In the genomic region with DNA sequence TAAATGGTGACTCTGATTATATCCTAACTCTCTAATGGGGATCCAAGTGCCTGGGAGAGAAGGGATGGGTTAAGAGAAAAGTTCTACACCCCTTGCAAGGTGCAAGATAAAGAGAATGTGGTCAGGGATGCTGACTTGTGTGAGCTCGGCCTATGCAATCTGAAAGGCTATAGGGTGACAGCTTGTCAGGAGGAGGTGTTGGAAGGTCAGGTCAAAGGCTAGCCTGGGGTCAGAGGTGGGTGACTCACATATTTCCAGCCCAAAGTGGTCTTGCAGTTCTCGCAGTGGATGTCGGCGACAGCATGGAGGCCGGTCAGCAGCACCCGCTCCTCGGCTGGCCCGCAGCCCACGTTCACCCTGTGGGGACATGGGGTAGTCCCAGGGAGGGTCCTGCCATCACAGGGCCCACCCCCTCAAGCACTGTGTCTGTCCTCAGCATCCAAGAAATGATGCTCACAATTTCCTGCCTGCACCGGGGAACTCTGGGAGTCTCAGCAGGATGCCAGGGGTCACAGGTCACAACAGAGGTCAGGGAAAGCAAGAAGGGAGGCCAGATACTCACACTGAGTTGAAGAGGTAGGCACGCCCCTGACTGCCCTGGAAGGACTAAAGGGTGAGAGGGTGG, we compare ENCODE assay signal across 9 cellular contexts. TPM values are rescaled to one million over a fixed set of nuclear protein-coding genes. Genes with fewer than 3 reads are reported as not detected.
DNase-seq lines count a peak whose midpoint lies in the region; ATAC-seq, FAIRE-seq and TF ChIP-seq lines count a peak whose summit lies in the region.
"Had no signal": no experiment of that assay in that cellular context is flagged by ENCODE, and none has a peak within 500 bp of the region (broad histone marks: within the 10 kb centered on the region; RNA-seq: fewer than 3 reads in every experiment).

No MANE protein-coding gene starts in this region.

- no peak overlapping the region for H3K9ac ChIP-seq in H9 (ENCODE audit: extremely low read depth, insufficient read length, low read length)
- H3K9ac ChIP-seq in adipocyte (ENCODE audit: low read length) = peak overlapping the region; percentile 87
- peak overlapping the region; percentile 5 to 93 for H3K9ac ChIP-seq in kidney (ENCODE audit: low read length in 2 of 2)

- H2BK15ac ChIP-seq in H9 (ENCODE audit: low read depth, low read length) = no peak overlapping the region

- no peaks in the 10 kb centered on the region for H3K27me3 ChIP-seq in H9 (ENCODE audit: insufficient read depth, low read length)
- H3K27me3 ChIP-seq in adipocyte (replicated peaks; ENCODE audit: control insufficient read depth, insufficient read depth, low read length) = no peaks in the 10 kb centered on the region

- peaks cover 21 to 23% of the 10 kb centered on the region in 2 experiments for H3K9me3 Mint-ChIP-seq in H9
- H3K9me3 Mint-ChIP-seq in stimulated activated effector memory CD8-positive, alpha-beta T cell treated with anti-CD3 and anti-CD28 coated beads, Interleukin-12 subunit alpha, Interleukin-12 subunit beta, amount 100 ng/mL, for 72 hours = peaks cover 7% of the 10 kb centered on the region

- no peak for DNase-seq in H9
- no peak for DNase-seq in adipocyte (ENCODE audit: low read depth)
- DNase-seq in kidney = no peak
- no peak for DNase-seq in stimulated activated effector memory CD8-positive, alpha-beta T cell treated with anti-CD3 and anti-CD28 coated beads, Interleukin-12 subunit alpha, Interleukin-12 subunit beta, amount 100 ng/mL, for 72 hours (ENCODE audit: low spot score in 2 of 2)
- no peak for DNase-seq in glomerular visceral epithelial cell (ENCODE audit: extremely low spot score)
- no peak for DNase-seq in retina
- DNase-seq in GDM1 (lab: John Stamatoyannopoulos, UW) = no peak
- DNase-seq in activated effector memory CD4-positive, alpha-beta T cell treated with anti-CD3 and anti-CD28 coated beads, Interleukin-2, amount 50 U/mL, for 16 hours = no peak

- H2BK120ac ChIP-seq in H9 (ENCODE audit: low read depth, low read length, poor library complexity, severe bottlenecking) = no peak overlapping the region

- H3K14ac ChIP-seq in H9 (ENCODE audit: insufficient read depth, low read length) = no peak overlapping the region

- H4K20me1 ChIP-seq in H9 (ENCODE audit: control insufficient read depth, insufficient read depth, insufficient read length) = no peaks in the 10 kb centered on the region

- H3K27ac ChIP-seq in H9 (ENCODE audit: insufficient read length, low read depth, low read length) (no peak overlapping the region), kidney (ENCODE audit: low read depth in 2 of 2, low read length in 2 of 2) (peak overlapping the region; percentile 36 to 90)

- peaks cover 25 to 28% of the 10 kb centered on the region in 2 experiments for H3K4me1 Mint-ChIP-seq in H9
- H3K4me1 Mint-ChIP-seq in stimulated activated effector memory CD8-positive, alpha-beta T cell treated with anti-CD3 and anti-CD28 coated beads, Interleukin-12 subunit alpha, Interleukin-12 subunit beta, amount 100 ng/mL, for 72 hours = peaks cover 55% of the 10 kb centered on the region

- WGBS in H9 (ENCODE audit: extremely low coverage, insufficient read length, low lambda C conversion rate) = no CpG with 5 or more reads among the region's 11 CpGs

- peaks cover 6% of the 10 kb centered on the region for H3K27me3 Mint-ChIP-seq in H9 (ENCODE audit: low read depth)

- H2BK12ac ChIP-seq in H9 (ENCODE audit: insufficient read length, low read depth, low read length) = no peak overlapping the region

- no peak overlapping the region for H4K5ac ChIP-seq in H9 (ENCODE audit: insufficient read length, low read depth, low read length)

- peaks cover 13% of the 10 kb centered on the region for H3K36me3 ChIP-seq in adipocyte (ENCODE audit: control insufficient read depth, insufficient read depth, low read length, severe bottlenecking)
- peaks cover 4 to 10% of the 10 kb centered on the region in 2 donors for H3K36me3 ChIP-seq in kidney (ENCODE audit: control insufficient read depth in 1 of 2, insufficient read depth in 2 of 2, low read length in 2 of 2)

- no peaks in the 10 kb centered on the region for H3K79me1 ChIP-seq in H9 (ENCODE audit: insufficient read depth, low read depth, low read length, poor library complexity, severe bottlenecking)

- H3K27ac Mint-ChIP-seq in H9 = peak overlapping the region in 1 of 3 experiments; percentile 76; a peak in 1 of 7 replicates
- peak overlapping the region; percentile 93 for H3K27ac Mint-ChIP-seq in stimulated activated effector memory CD8-positive, alpha-beta T cell treated with anti-CD3 and anti-CD28 coated beads, Interleukin-12 subunit alpha, Interleukin-12 subunit beta, amount 100 ng/mL, for 72 hours

- H2BK5ac ChIP-seq in H9 (ENCODE audit: insufficient read length, low read length) = no peak overlapping the region

- H3K23me2 ChIP-seq in H9 (ENCODE audit: insufficient read length, low read depth, low read length, poor library complexity, severe bottlenecking) = peaks cover 13% of the 10 kb centered on the region

- intact Hi-C loops in kidney (cut with DNase I) = no loop called here

- TF ChIP-seq CTCF in H9 (conservative IDR thresholded peaks at IDR 0.05) = no peak
- TF ChIP-seq CTCF in kidney (IDR thresholded peaks at IDR 0.05; ENCODE audit: borderline replicate concordance, extremely low read depth, insufficient read depth) = no peak

- no peak overlapping the region for H3K4me2 ChIP-seq in H9 (ENCODE audit: insufficient read depth, insufficient read length, low read length)

- H3K4me3 Mint-ChIP-seq in H9 = peak overlapping the region; percentile 70 to 82
- peak overlapping the region; percentile 92 for H3K4me3 Mint-ChIP-seq in stimulated activated effector memory CD8-positive, alpha-beta T cell treated with anti-CD3 and anti-CD28 coated beads, Interleukin-12 subunit alpha, Interleukin-12 subunit beta, amount 100 ng/mL, for 72 hours

- no peak overlapping the region for H3K18ac ChIP-seq in H9 (ENCODE audit: insufficient read length, low read depth, low read length)

- no peak overlapping the region for H3K4ac ChIP-seq in H9 (ENCODE audit: low read depth, low read length)

- no peak overlapping the region for H3K23ac ChIP-seq in H9 (ENCODE audit: insufficient read length, low read depth, low read length)

- no peak overlapping the region for H3T11ph ChIP-seq in H9 (ENCODE audit: low read length)

- no peak overlapping the region for H4K8ac ChIP-seq in H9 (replicated peaks; ENCODE audit: insufficient read length, low read depth, low read length)

- H3K36me3 Mint-ChIP-seq in H9 (ENCODE audit: insufficient read depth in 1 of 3, low read depth in 3 of 3) = peaks cover 28 to 35% (median 29%) of the 10 kb centered on the region in 3 experiments
- peaks cover 37% of the 10 kb centered on the region for H3K36me3 Mint-ChIP-seq in stimulated activated effector memory CD8-positive, alpha-beta T cell treated with anti-CD3 and anti-CD28 coated beads, Interleukin-12 subunit alpha, Interleukin-12 subunit beta, amount 100 ng/mL, for 72 hours

- H2BK20ac ChIP-seq in H9 (ENCODE audit: low read depth, low read length, poor library complexity, severe bottlenecking) = no peak overlapping the region

- FAIRE-seq in kidney (lab: Jason Lieb, UNC) = no peak
- FAIRE-seq: GM18507 had no signal

- H3K4me1 ChIP-seq in H9 (ENCODE audit: insufficient read depth, low read length) (no peaks in the 10 kb centered on the region), adipocyte (ENCODE audit: control insufficient read depth, insufficient read depth, low read length) (peaks cover 44% of the 10 kb centered on the region), kidney (ENCODE audit: control insufficient read depth in 1 of 2, insufficient read depth in 1 of 2, low read depth in 1 of 2, low read length in 2 of 2) (peaks cover 16 to 30% of the 10 kb centered on the region in 2 donors)

- H2AK5ac ChIP-seq in H9 (ENCODE audit: insufficient read length, low read length) = no peak overlapping the region

- ATAC-seq in stimulated activated effector memory CD8-positive, alpha-beta T cell treated with anti-CD3 and anti-CD28 coated beads, Interleukin-12 subunit alpha, Interleukin-12 subunit beta, amount 100 ng/mL, for 72 hours = no peak

- H3K56ac ChIP-seq in H9 (ENCODE audit: insufficient read length, low read depth, low read length) = no peak overlapping the region

- H2AFZ ChIP-seq in H9 (ENCODE audit: low read length) = no peak overlapping the region

- H3K79me2 ChIP-seq in H9 (ENCODE audit: insufficient read depth, low read length) = peaks cover 12% of the 10 kb centered on the region; the same call in 1 of the 2 replicates

- no peak overlapping the region for H4K91ac ChIP-seq in H9 (ENCODE audit: insufficient read length, low read depth, low read length)

- H3K9me3 ChIP-seq in H9 (ENCODE audit: control insufficient read depth, low read depth, low read length) (no peaks in the 10 kb centered on the region), adipocyte (ENCODE audit: control insufficient read depth, low read length) (peaks cover 3% of the 10 kb centered on the region), kidney (ENCODE audit: control insufficient read depth in 1 of 2, low read length in 2 of 2) (peaks cover 0 to 10% of the 10 kb centered on the region in 2 donors)

- H3K4me3 ChIP-seq in adipocyte (ENCODE audit: low read length) (peak overlapping the region; percentile 83), kidney (ENCODE audit: low read length in 2 of 2) (peak overlapping the region; percentile 86 to 87)

RNA-seq across cellular contexts. Expression of gene YPEL3, which starts 1.4 kb away (rescaled TPM):
- total RNA-seq in H9 (2021) = 26.3 and 27.5 TPM in 2 replicates
- 40.0 TPM for total RNA-seq in kidney
- 107 TPM for polyA plus RNA-seq in kidney (ENCODE audit: insufficient read depth, low read depth, low replicate concordance)

RNA-seq across cellular contexts. Expression of gene TBX6, which starts 2.9 kb away (rescaled TPM):
- total RNA-seq in H9 (2021) (1.6 and 1.9 TPM in 2 replicates), kidney (1.6 TPM)
- polyA plus RNA-seq in kidney (ENCODE audit: insufficient read depth, low read depth, low replicate concordance) = 0.62 TPM

RNA-seq across cellular contexts. Expression of gene GDPD3, which starts 18.7 kb away (rescaled TPM):
- total RNA-seq in H9 (2021) = 3.8 and 4.0 TPM in 2 replicates
- 3.6 TPM for total RNA-seq in kidney
- 17.7 TPM for polyA plus RNA-seq in kidney (ENCODE audit: insufficient read depth, low read depth, low replicate concordance)

RNA-seq across cellular contexts. Expression of gene PPP4C, which starts 18.9 kb away (rescaled TPM):
- 162 and 163 TPM in 2 replicates for total RNA-seq in H9 (2021)
- 78.8 TPM for total RNA-seq in kidney
- 107 TPM for polyA plus RNA-seq in kidney (ENCODE audit: insufficient read depth, low read depth, low replicate concordance)

RNA-seq across cellular contexts. Expression of gene MAPK3, which starts 28.4 kb away (rescaled TPM):
- total RNA-seq in H9 (2021) (52.3 and 53.5 TPM in 2 replicates), kidney (77.7 TPM)
- polyA plus RNA-seq in kidney (ENCODE audit: insufficient read depth, low read depth, low replicate concordance) = 90.0 TPM
